ENCODE assay signal across 11 cellular contexts in genomic region chr6:14721103-14721758, GRCh38.
DNase-seq lines count a peak whose midpoint lies in the region; ATAC-seq, FAIRE-seq and TF ChIP-seq lines count a peak whose summit lies in the region.
"Had no signal": no experiment of that assay in that cellular context is flagged by ENCODE, and none has a peak within 500 bp of the region (broad histone marks: within the 10 kb centered on the region; RNA-seq: fewer than 3 reads in every experiment).

No MANE protein-coding gene starts in this region.

- no peaks in the 10 kb centered on the region for H3K36me3 Mint-ChIP-seq in endodermal cell (ENCODE audit: low read depth)

- H3K4me1 ChIP-seq in BLaER1 treated with 17β-estradiol and CSF1 and Interleukin-3, amounts not matched to agents 10 nM and 100 nM, result peaks cover 40 to 74% (median 61%) of the 10 kb centered on the region in 10 experiments
- H3K4me1 ChIP-seq in endodermal cell (ENCODE audit: control insufficient read depth, insufficient read depth, low read length), result no peaks in the 10 kb centered on the region
- peaks cover 4% of the 10 kb centered on the region for H3K4me1 ChIP-seq in mesodermal cell (ENCODE audit: control insufficient read depth, insufficient read depth, low read length, poor library complexity, severe bottlenecking)

- 81 to 90% methylated on average over 9 of the region's 9 CpGs for WGBS in endodermal cell (ENCODE audit: insufficient coverage in 1 of 2, insufficient read length in 1 of 2), 2 experiments
- whole genome bisulfite sequencing in mesodermal cell (ENCODE audit: insufficient coverage in 2 of 2), 2 experiments, result 79 to 90% methylated on average over 5 to 7 of the region's 9 CpGs

- no peaks in the 10 kb centered on the region for H3K27me3 ChIP-seq in BLaER1 treated with 17β-estradiol and CSF1 and Interleukin-3, amounts not matched to agents 10 nM and 100 nM
- no peaks in the 10 kb centered on the region for H3K27me3 ChIP-seq in endodermal cell (ENCODE audit: control insufficient read depth, insufficient read depth, low read length, poor library complexity, severe bottlenecking)
- H3K27me3 ChIP-seq: brain microvascular endothelial cell had no signal

- no peak overlapping the region for H3K4me3 Mint-ChIP-seq in endodermal cell

- no peaks in the 10 kb centered on the region for H3K36me3 ChIP-seq in BLaER1 treated with 17β-estradiol and CSF1 and Interleukin-3, amounts not matched to agents 10 nM and 100 nM
- H3K36me3 ChIP-seq in endodermal cell (ENCODE audit: control insufficient read depth, insufficient read depth, low read length) (no peaks in the 10 kb centered on the region), mesodermal cell (ENCODE audit: control insufficient read depth, insufficient read depth, low read length) (no peaks in the 10 kb centered on the region)
- H3K36me3 ChIP-seq: brain microvascular endothelial cell had no signal

- peaks cover 4% of the 10 kb centered on the region for H3K4me1 Mint-ChIP-seq in endodermal cell

- H3K27me3 Mint-ChIP-seq in endodermal cell (ENCODE audit: insufficient read depth), result peaks cover 5% of the 10 kb centered on the region

- peak overlapping the region; percentile 61 to 88 (median 82) for H3K4me2 ChIP-seq in BLaER1 treated with 17β-estradiol and CSF1 and Interleukin-3, amounts not matched to agents 10 nM and 100 nM

- TF ChIP-seq POLR2A in H54 (IDR thresholded peaks at IDR 0.05; ENCODE audit: low read depth, low read length), result no peak

- no peak overlapping the region for H3K27ac Mint-ChIP-seq in endodermal cell

- no peak for FAIRE-seq in D721Med (lab: Jason Lieb, UNC)
- no peak for FAIRE-seq in H54 (lab: Jason Lieb, UNC)

- ATAC-seq in HG02798 (IDR thresholded peaks at IDR 0.05; ENCODE audit: poor library complexity, unreplicated experiment), result no peak

- H3K4me3 ChIP-seq in BLaER1 treated with 17β-estradiol and CSF1 and Interleukin-3, amounts not matched to agents 10 nM and 100 nM, result no peak overlapping the region
- H3K4me3 ChIP-seq in endodermal cell (ENCODE audit: low read length), result no peak overlapping the region
- no peak overlapping the region for H3K4me3 ChIP-seq in mesodermal cell (ENCODE audit: extremely low read depth, insufficient read depth, low read length, poor library complexity, severe bottlenecking)

- peaks cover 0 to 9% (median 6%) of the 10 kb centered on the region in 11 experiments; a peak in 4 of 22 replicates for H3K9me3 ChIP-seq in BLaER1 treated with 17β-estradiol and CSF1 and Interleukin-3, amounts not matched to agents 10 nM and 100 nM (replicated peaks in 1 of 11)
- H3K9me3 ChIP-seq in endodermal cell (ENCODE audit: control insufficient read depth, low read length) (no peaks in the 10 kb centered on the region), mesodermal cell (ENCODE audit: control insufficient read depth, low read length) (no peaks in the 10 kb centered on the region)

- DNase-seq in NCI-H226, result peak; percentile 56
- DNase-seq in endodermal cell, result peak; percentile 14
- no peak for DNase-seq in D721Med (ENCODE audit: insufficient read length, low spot score)
- no peak for DNase-seq in H54 (ENCODE audit: insufficient read length, low spot score)
- DNase-seq in cerebellar cortex (ENCODE audit: low spot score), result no peak
- DNase-seq: brain microvascular endothelial cell, COR-L47 had no signal

- H3K9me3 Mint-ChIP-seq in endodermal cell, result no peaks in the 10 kb centered on the region

- no peaks in the 10 kb centered on the region for H4K20me1 ChIP-seq in BLaER1 treated with 17β-estradiol and CSF1 and Interleukin-3, amounts not matched to agents 10 nM and 100 nM

- TF ChIP-seq CTCF in endodermal cell (conservative IDR thresholded peaks at IDR 0.05) (no peak), D721Med (IDR thresholded peaks at IDR 0.05; ENCODE audit: insufficient read depth, missing control alignments) (no peak)

- H3K9ac ChIP-seq in BLaER1 treated with 17β-estradiol and CSF1 and Interleukin-3, amounts not matched to agents 10 nM and 100 nM, result peak overlapping the region in 7 of 11 experiments; percentile 5 to 68 (median 45); a peak in 9 of 22 replicates
- no peak overlapping the region for H3K9ac ChIP-seq in endodermal cell (ENCODE audit: extremely low read depth, low read length, poor library complexity, severe bottlenecking)

- peak overlapping the region; percentile 58 to 89 (median 71); a peak in 21 of 22 replicates for H3K27ac ChIP-seq in BLaER1 treated with 17β-estradiol and CSF1 and Interleukin-3, amounts not matched to agents 10 nM and 100 nM
- H3K27ac ChIP-seq in endodermal cell (ENCODE audit: low read depth, low read length) (no peak overlapping the region), mesodermal cell (ENCODE audit: low read depth, low read length, severe bottlenecking) (peak overlapping the region; percentile 77)
- H3K27ac ChIP-seq: brain microvascular endothelial cell, RWPE1 had no signal

Comparison
In these comparisons a context has a peak if more than half of its experiments do, and no peak if none do; other contexts are left out.
1. DNase-seq: peak in NCI-H226 (single experiment) and endodermal cell (single experiment); none in D721Med (single experiment), H54 (single experiment) and cerebellar cortex (single experiment).